Comparison of ENCODE assay signal across 11 cellular contexts in the genomic region with DNA sequence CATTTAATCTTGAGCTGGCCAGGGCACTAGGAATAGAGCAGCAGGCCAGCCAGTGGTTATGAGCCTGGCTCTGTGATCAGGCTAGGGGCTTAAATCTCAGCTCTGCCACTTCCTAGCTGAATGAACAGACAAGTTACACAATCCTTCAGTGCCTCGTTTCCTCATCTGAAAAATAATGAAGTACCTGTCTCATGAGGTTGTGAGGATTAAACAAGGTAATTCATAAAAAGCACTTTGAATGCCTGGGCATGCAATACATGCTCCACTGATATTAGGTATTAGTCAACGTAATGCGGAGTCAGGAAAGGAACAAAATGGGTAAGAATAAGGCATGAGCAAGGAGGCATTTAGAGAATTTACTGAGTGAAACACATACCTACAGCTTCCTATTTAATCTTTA.
"Had no signal": no experiment of that assay in that cellular context is flagged by ENCODE, and none has a peak within 500 bp of the region (broad histone marks: within the 10 kb centered on the region; RNA-seq: fewer than 3 reads in every experiment).

No MANE protein-coding gene starts in this region.

- H3K9me3 Mint-ChIP-seq: GM23338, HFFc6 had no signal

- ATAC-seq: GM23338, HCT116 had no signal

- H3K4me1 Mint-ChIP-seq: GM23338, H9 had no signal

- H3K27ac ChIP-seq: GM23248 had no signal

- H3K9me3 ChIP-seq: HAP-1 had no signal

- H3K4me3 ChIP-seq: GM23248, GM23338, HAP-1 had no signal

- H3K9ac ChIP-seq: GM23248 had no signal

- H3K4me1 ChIP-seq: HAP-1 had no signal

- DNase-seq: GM23248, GOT3, H7, H9, HCEC 1CT, HFFc6 had no signal

- H2AFZ ChIP-seq: GM23248, GM23338 had no signal

- H3K27ac Mint-ChIP-seq: GM23338, H9, HFFc6 had no signal

- FAIRE-seq: H1, H54 had no signal

- H3K4me3 Mint-ChIP-seq: GM23338, H9, HFFc6 had no signal

- H3K4me2 ChIP-seq: GM23338 had no signal

- H3K36me3 ChIP-seq: HAP-1 had no signal
